In the genomic region with DNA sequence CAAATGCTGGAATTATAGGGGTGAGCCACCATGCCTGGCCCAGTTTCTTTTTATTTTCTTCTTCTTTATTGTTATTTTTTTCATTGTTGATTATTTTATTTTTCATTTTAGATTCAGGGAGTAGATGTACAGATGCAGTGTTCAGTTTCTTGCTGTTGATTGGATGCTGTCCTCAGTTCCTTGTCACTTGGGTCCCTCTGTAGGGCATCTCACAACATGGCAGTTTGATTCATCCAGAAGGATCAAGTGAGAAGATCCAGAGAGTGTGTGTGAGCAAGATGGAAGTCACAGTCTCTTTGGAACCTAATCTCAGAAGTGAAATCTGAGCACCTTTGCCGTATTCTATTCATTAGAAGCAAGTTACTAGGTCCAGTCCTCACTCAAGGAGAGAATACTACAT, we compare ENCODE assay signal across 1 cellular context.
A peak's percentile ranks its signal among the peaks of the same experiment; 100 is the strongest.
TF ChIP-seq lines count a peak whose summit lies in the region.

No MANE protein-coding gene starts in this region.

TF ChIP-seq in HepG2, 621 proteins besides CTCF, POLR2A, EP300 and RAD21:
- TF ChIP-seq STAG1 (CRISPR knock-in tag; IDR thresholded peaks at IDR 0.05) (peak; percentile 56), SMARCE1 (IDR thresholded peaks at IDR 0.05; ENCODE audit: borderline replicate concordance) (no peak), SMC3 (IDR thresholded peaks at IDR 0.05; ENCODE audit: low read length) (peak; percentile 32; the same call in 1 of the 2 replicates)
TF ChIP-seq in HepG2: peak in this region for 2.
